ENCODE assay signal across 8 cellular contexts in the genomic region with DNA sequence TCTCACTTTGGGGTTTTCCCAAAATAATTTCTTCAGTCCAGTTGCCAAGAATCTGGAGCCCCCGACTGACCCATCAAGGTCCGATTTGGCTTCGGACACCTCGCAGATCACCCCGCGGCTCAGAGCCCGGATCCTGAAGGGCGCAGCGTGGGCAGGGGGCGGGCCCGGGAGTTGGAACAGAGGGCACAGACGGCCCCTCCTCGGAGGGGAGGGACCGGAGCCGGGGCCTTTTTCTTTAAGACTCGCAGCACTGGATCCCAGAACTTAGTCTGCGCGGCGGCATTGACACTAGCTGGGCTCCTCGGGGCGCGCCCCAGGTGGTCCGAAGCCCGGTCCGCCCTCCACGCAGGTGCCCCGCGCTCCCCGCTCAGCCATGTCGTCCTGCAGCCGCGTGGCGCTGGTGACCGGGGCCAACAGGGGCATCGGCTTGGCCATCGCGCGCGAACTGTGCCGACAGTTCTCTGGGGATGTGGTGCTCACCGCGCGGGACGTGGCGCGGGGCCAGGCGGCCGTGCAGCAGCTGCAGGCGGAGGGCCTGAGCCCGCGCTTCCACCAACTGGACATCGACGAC. TPM values are rescaled to one million over a fixed set of nuclear protein-coding genes. Genes with fewer than 3 reads are reported as not detected.
DNase-seq lines count a peak whose midpoint lies in the region; ATAC-seq and TF ChIP-seq lines count a peak whose summit lies in the region.

A gene (plus strand): TSS at position 260 of the 571 bp plus-strand sequence. CDS start 114 bp downstream, at position 374.

- TF ChIP-seq CTCF in AG09309 (IDR thresholded peaks at IDR 0.05; ENCODE audit: control insufficient read depth, insufficient read depth, low read depth, low read length, missing control alignments) = no peak
- TF ChIP-seq CTCF in WERI-Rb-1 (IDR thresholded peaks at IDR 0.05; ENCODE audit: low read depth, low read length) = no peak

- H3K27me3 ChIP-seq in WERI-Rb-1 (ENCODE audit: insufficient read depth, low read depth, severe bottlenecking) = peaks cover 9% of the 10 kb centered on the region

- H3K36me3 ChIP-seq in WERI-Rb-1 = no peaks in the 10 kb centered on the region

- intact Hi-C loops in left colon (cut with DNase I, micrococcal nuclease) = no loop called here

- no peak for DNase-seq in AG09309 (ENCODE audit: low read depth)
- peak; percentile 43 for DNase-seq in WERI-Rb-1
- peak; percentile 43 for DNase-seq in cerebellum (ENCODE audit: low spot score)
- peak; percentile 60 to 62 for DNase-seq in left colon
- peak; percentile 68 for DNase-seq in stimulated activated CD4-positive, alpha-beta T cell treated with anti-CD3 and anti-CD28 coated beads, Interleukin-1b, Interleukin-23, amount 100 ng/mL, for 48 hours
- DNase-seq in SKM-1 (lab: John Stamatoyannopoulos, UW; ENCODE audit: unreplicated experiment) = no peak

- ATAC-seq in HG02759 (IDR thresholded peaks at IDR 0.05; ENCODE audit: unreplicated experiment) (peak; percentile 7), left colon (peak; percentile 32), GM21737 (IDR thresholded peaks at IDR 0.05; ENCODE audit: unreplicated experiment) (no peak)

- H3K4me3 ChIP-seq in AG09309 (ENCODE audit: control insufficient read depth, low read depth, low read length) = peak within 1 kb of the TSS; percentile 76
- H3K4me3 ChIP-seq in WERI-Rb-1 (ENCODE audit: low read depth, low read length) = peak within 1 kb of the TSS; percentile 84

- no peaks in the 10 kb centered on the region for H3K9me3 ChIP-seq in WERI-Rb-1 (ENCODE audit: severe bottlenecking)

- H3K27ac ChIP-seq in WERI-Rb-1 = peak within 1 kb of the TSS; percentile 16

RNA-seq across cellular contexts. Expression of the gene that starts here (rescaled TPM):
- total RNA-seq in cerebellum = 1.9 TPM
- total RNA-seq in left colon = 1 to 10 TPM; 1.3 to 2.2 TPM

Comparison
In these comparisons a context has a peak if more than half of its experiments do, and no peak if none do; other contexts are left out.
1. DNase-seq: peak in WERI-Rb-1 (single experiment), cerebellum (single experiment), left colon (2 of 2) and stimulated activated CD4-positive, alpha-beta T cell treated with anti-CD3 and anti-CD28 coated beads, Interleukin-1b, Interleukin-23, amount 100 ng/mL, for 48 hours (single experiment); none in AG09309 (single experiment) and SKM-1 (single experiment).